9 cellular contexts compared by ENCODE assay signal in genomic region chr1:240956424-240956823, GRCh38.
"Had no signal": no experiment of that assay in that cellular context is flagged by ENCODE, and none has a peak within 500 bp of the region (broad histone marks: within the 10 kb centered on the region; RNA-seq: fewer than 3 reads in every experiment).

No MANE protein-coding gene starts in this region.

- H3K4me3 ChIP-seq: K562 had no signal

- H3K4me2 ChIP-seq: KMS-11 had no signal

- H3K27ac Mint-ChIP-seq: IgD-negative memory B cell had no signal

- FAIRE-seq: HTR-8/SVneo, K562 had no signal

- H3K27ac ChIP-seq: HL-60, KMS-11 had no signal

- H3K4me3 Mint-ChIP-seq: IgD-negative memory B cell had no signal

- H3K36me3 Mint-ChIP-seq: IgD-negative memory B cell had no signal

- H3K27me3 Mint-ChIP-seq: IgD-negative memory B cell had no signal

- H3K9ac ChIP-seq: KMS-11 had no signal

- H3K4me1 Mint-ChIP-seq: IgD-negative memory B cell had no signal

- ATAC-seq: K562 had no signal

- DNase-seq: IMR-90, Karpas-422, KBM-7, KG1 had no signal
